Comparison of ENCODE assay signal across 12 cellular contexts in genomic region chr10:64573625-64574325, GRCh38.
"Had no signal": no experiment of that assay in that cellular context is flagged by ENCODE, and none has a peak within 500 bp of the region (broad histone marks: within the 10 kb centered on the region; RNA-seq: fewer than 3 reads in every experiment).

No MANE protein-coding gene starts in this region.

- H3K27ac Mint-ChIP-seq: activated naive CD4-positive, alpha-beta T cell treated with anti-CD3 and anti-CD28 coated beads, Interleukin-2, amount 50 U/mL, for 24 hours; memory B cell; nephron; stimulated activated naive CD8-positive, alpha-beta T cell treated with anti-CD3 and anti-CD28 coated beads, Interleukin-15, amount 100 ng/mL, for 72 hours had no signal

- H3K36me3 ChIP-seq: brain microvascular endothelial cell, esophagus muscularis mucosa had no signal

- H3K36me3 Mint-ChIP-seq: activated naive CD4-positive, alpha-beta T cell treated with anti-CD3 and anti-CD28 coated beads, Interleukin-2, amount 50 U/mL, for 24 hours; memory B cell had no signal

- ATAC-seq: activated CD4-positive, CD25-positive, alpha-beta regulatory T cell treated with anti-CD3 and anti-CD28 coated beads, Interleukin-2, amount 50 U/mL, for 24 hours; stimulated activated naive CD8-positive, alpha-beta T cell treated with anti-CD3 and anti-CD28 coated beads, Interleukin-15, amount 100 ng/mL, for 72 hours had no signal

- H3K9me3 ChIP-seq: esophagus muscularis mucosa had no signal

- H3K27me3 Mint-ChIP-seq: activated naive CD4-positive, alpha-beta T cell treated with anti-CD3 and anti-CD28 coated beads, Interleukin-2, amount 50 U/mL, for 24 hours; memory B cell; stimulated activated naive CD8-positive, alpha-beta T cell treated with anti-CD3 and anti-CD28 coated beads, Interleukin-15, amount 100 ng/mL, for 72 hours had no signal

- H3K4me3 ChIP-seq: dorsolateral prefrontal cortex, esophagus muscularis mucosa had no signal

- H3K9me3 Mint-ChIP-seq: activated naive CD4-positive, alpha-beta T cell treated with anti-CD3 and anti-CD28 coated beads, Interleukin-2, amount 50 U/mL, for 24 hours; nephron had no signal

- H3K4me1 Mint-ChIP-seq: activated naive CD4-positive, alpha-beta T cell treated with anti-CD3 and anti-CD28 coated beads, Interleukin-2, amount 50 U/mL, for 24 hours; immature natural killer cell; memory B cell; stimulated activated naive CD8-positive, alpha-beta T cell treated with anti-CD3 and anti-CD28 coated beads, Interleukin-15, amount 100 ng/mL, for 72 hours had no signal

- H3K4me3 Mint-ChIP-seq: activated naive CD4-positive, alpha-beta T cell treated with anti-CD3 and anti-CD28 coated beads, Interleukin-2, amount 50 U/mL, for 24 hours; immature natural killer cell; memory B cell; nephron; stimulated activated naive CD8-positive, alpha-beta T cell treated with anti-CD3 and anti-CD28 coated beads, Interleukin-15, amount 100 ng/mL, for 72 hours had no signal

- DNase-seq: activated T-cell treated with anti-CD3 and anti-CD28 coated beads, Interleukin-2, amount 50 U/mL, for 1 hour; brain microvascular endothelial cell; immature natural killer cell; stimulated activated CD4-positive, alpha-beta T cell treated with anti-CD3 and anti-CD28 coated beads, Interleukin-4, amount 100 ng/mL, for 1 hour; stimulated activated naive CD8-positive, alpha-beta T cell treated with anti-CD3 and anti-CD28 coated beads, Interleukin-15, amount 100 ng/mL, for 72 hours had no signal

- FAIRE-seq: endometrium had no signal

- H3K27me3 ChIP-seq: brain microvascular endothelial cell, dorsolateral prefrontal cortex, esophagus muscularis mucosa had no signal

- H3K27ac ChIP-seq: brain microvascular endothelial cell, dorsolateral prefrontal cortex, esophagus muscularis mucosa had no signal
